Comparison of ENCODE assay signal across 17 cellular contexts in genomic region chr7:21548491-21548890, GRCh38. TPM values are rescaled to one million over a fixed set of nuclear protein-coding genes. Genes with fewer than 3 reads are reported as not detected.
DNase-seq lines count a peak whose midpoint lies in the region; ATAC-seq, FAIRE-seq and TF ChIP-seq lines count a peak whose summit lies in the region.
"Had no signal": no experiment of that assay in that cellular context is flagged by ENCODE, and none has a peak within 500 bp of the region (broad histone marks: within the 10 kb centered on the region; RNA-seq: fewer than 3 reads in every experiment).

No MANE protein-coding gene starts in this region.

- no TSS peak for BruUV-seq in OCI-LY7 (replicated peaks; lab: Mats Ljungman, UMichigan)

- no peak for TF ChIP-seq CTCF in parathyroid adenoma (IDR thresholded peaks at IDR 0.05)
- no peak for TF ChIP-seq CTCF in OCI-LY7 (conservative IDR thresholded peaks at IDR 0.05; ENCODE audit: low read length)

- H3K79me2 ChIP-seq in parathyroid adenoma: peaks cover 50% of the 10 kb centered on the region
- H3K79me2 ChIP-seq in OCI-LY7 (ENCODE audit: insufficient read depth, low read depth, low read length): no peaks in the 10 kb centered on the region

- DNase-seq in Daoy (ENCODE audit: low read depth) (peak; percentile 58), MG63 (peak; percentile 8), T1000 (lab: John Stamatoyannopoulos, UW) (peak; percentile 3), OCI-LY7 (ENCODE audit: low spot score) (no peak), urothelium cell line (ENCODE audit: low spot score) (no peak)
- DNase-seq: 8988T; AML-193; Caco-2; CD8-positive, alpha-beta memory T cell; DMS53; GOT3; H9 had no signal

- FAIRE-seq in urothelium cell line (lab: Jason Lieb, UNC): no peak
- FAIRE-seq: G401.6, GM12891 had no signal

- H3K27me3 ChIP-seq in MG63 (peaks cover under 1% of the 10 kb centered on the region; the same call in 1 of the 2 replicates), parathyroid adenoma (ENCODE audit: control insufficient read depth, insufficient read depth, low read length) (no peaks in the 10 kb centered on the region)
- H3K27me3 ChIP-seq: BLaER1 had no signal

- no peak overlapping the region for H2AFZ ChIP-seq in parathyroid adenoma
- no peak overlapping the region for H2AFZ ChIP-seq in OCI-LY7 (ENCODE audit: low read length)

- no peak for ATAC-seq in GM19455 (IDR thresholded peaks at IDR 0.05; ENCODE audit: unreplicated experiment)

- H3K36me3 ChIP-seq in MG63 (no peaks in the 10 kb centered on the region), parathyroid adenoma (ENCODE audit: control insufficient read depth, insufficient read depth, low read length) (peaks cover 11% of the 10 kb centered on the region), OCI-LY7 (ENCODE audit: insufficient read depth, low read length) (no peaks in the 10 kb centered on the region)
- H3K36me3 ChIP-seq: BLaER1 had no signal

- peak overlapping the region; percentile 98 for H3K4me2 ChIP-seq in parathyroid adenoma (ENCODE audit: low read length)
- no peak overlapping the region for H3K4me2 ChIP-seq in OCI-LY7 (ENCODE audit: low read length)
- H3K4me2 ChIP-seq: BLaER1 had no signal

- H3K9me3 ChIP-seq in MG63 (no peaks in the 10 kb centered on the region), parathyroid adenoma (ENCODE audit: control insufficient read depth, low read length) (no peaks in the 10 kb centered on the region), OCI-LY7 (ENCODE audit: low read length) (no peaks in the 10 kb centered on the region)
- H3K9me3 ChIP-seq: Caco-2 had no signal

- no peaks in the 10 kb centered on the region for H3K9me2 ChIP-seq in OCI-LY7 (ENCODE audit: insufficient read depth, low read length)

- POLR2A ChIA-PET in OCI-LY7 (lab: Charles Lee): no interaction called here

- H3K9ac ChIP-seq in parathyroid adenoma: no peak overlapping the region
- H3K9ac ChIP-seq: BLaER1 had no signal

- peaks cover 42% of the 10 kb centered on the region for H3K4me1 ChIP-seq in parathyroid adenoma
- H3K4me1 ChIP-seq in OCI-LY7 (ENCODE audit: insufficient read depth, low read length, poor library complexity, severe bottlenecking): no peaks in the 10 kb centered on the region
- H3K4me1 ChIP-seq: BLaER1 had no signal

- no peak overlapping the region for H3K4me3 ChIP-seq in MG63
- peak overlapping the region; percentile 99 for H3K4me3 ChIP-seq in parathyroid adenoma (ENCODE audit: low read depth, low read length)
- H3K4me3 ChIP-seq in OCI-LY7 (ENCODE audit: low read depth, low read length, poor library complexity, severe bottlenecking): no peak overlapping the region
- H3K4me3 ChIP-seq: BLaER1 had no signal

- no peaks in the 10 kb centered on the region for H4K20me1 ChIP-seq in OCI-LY7 (ENCODE audit: insufficient read depth, low read length)
- H4K20me1 ChIP-seq: BLaER1 had no signal

- H3K27ac ChIP-seq in parathyroid adenoma (peak overlapping the region; percentile 86), OCI-LY7 (ENCODE audit: low read depth, low read length, poor library complexity, severe bottlenecking) (no peak overlapping the region)
- H3K27ac ChIP-seq: BLaER1 had no signal

- intact Hi-C loops in OCI-LY7 (cut with micrococcal nuclease; ENCODE audit: unreplicated experiment): no loop called here

- CTCF ChIA-PET in OCI-LY7 (lab: Charles Lee; ENCODE audit: unreplicated experiment): no interaction called here

RNA-seq across cellular contexts. Expression of gene DNAH11, which starts 5.7 kb away (rescaled TPM):
- 24.4 and 30.2 TPM in 2 replicates for total RNA-seq in Daoy (2014; rRNA removed; shearing (Covaris generic))
- total RNA-seq in MG63 (2014; rRNA removed; shearing (Covaris generic); ENCODE audit: low replicate concordance): not detected in 2 replicates
- total RNA-seq in OCI-LY7 (2014; rRNA removed; shearing (Covaris generic)): not detected in 2 replicates
- not detected in 2 replicates for total RNA-seq in OCI-LY7 (2022)

Comparison
In these comparisons a context has a peak if more than half of its experiments do, and no peak if none do; other contexts are left out.
1. DNase-seq: peak in Daoy (single experiment), MG63 (single experiment) and T1000 (single experiment); none in OCI-LY7 (single experiment) and urothelium cell line (single experiment).
2. RNA of gene DNAH11, which starts 5.7 kb away (total RNA-seq): 24.4 to 30.2 TPM in Daoy; not detected in MG63 and not detected in OCI-LY7; every median in the first group is over 10 times any median in the second.